ENCODE assay signal across 29 cellular contexts in genomic region chr14:31479026-31479425, GRCh38. TPM values are rescaled to one million over a fixed set of nuclear protein-coding genes. Genes with fewer than 3 reads are reported as not detected.
DNase-seq lines count a peak whose midpoint lies in the region; ATAC-seq, FAIRE-seq and TF ChIP-seq lines count a peak whose summit lies in the region.
"Had no signal": no experiment of that assay in that cellular context is flagged by ENCODE, and none has a peak within 500 bp of the region (broad histone marks: within the 10 kb centered on the region; RNA-seq: fewer than 3 reads in every experiment).

No MANE protein-coding gene starts in this region.

- intact Hi-C loops in kidney (cut with DNase I), result no loop called here

- H3K4me3 ChIP-seq in kidney (ENCODE audit: low read length in 2 of 2), result no peak overlapping the region
- H3K4me3 ChIP-seq: GM12878, GM23338, Peyer's patch, SJCRH30 had no signal

- H3K27ac Mint-ChIP-seq in brain, result peak overlapping the region; percentile 15 to 87 (median 30)
- H3K27ac Mint-ChIP-seq: CD4-positive, CD25-positive, alpha-beta regulatory T cell; GM23338 had no signal

- no peak for ATAC-seq in GM21390 (IDR thresholded peaks at IDR 0.05; ENCODE audit: unreplicated experiment)
- ATAC-seq: GM12878, GM23338 had no signal

- H3K36me3 Mint-ChIP-seq in brain, result peaks cover 2% of the 10 kb centered on the region

- TF ChIP-seq CTCF in brain (conservative IDR thresholded peaks at IDR 0.05) (no peak), kidney (IDR thresholded peaks at IDR 0.05; ENCODE audit: borderline replicate concordance, extremely low read depth, insufficient read depth) (no peak), RWPE1 (conservative IDR thresholded peaks at IDR 0.05; ENCODE audit: low read depth) (no peak)

- CTCF ChIA-PET in RWPE1 (lab: Yijun Ruan, JAX), result no interaction called here

- no peaks in the 10 kb centered on the region for H3K9me3 ChIP-seq in kidney (ENCODE audit: control insufficient read depth in 1 of 2, low read length in 2 of 2)
- H3K9me3 ChIP-seq: Peyer's patch, SJCRH30 had no signal

- peaks cover 34% of the 10 kb centered on the region for H3K4me1 Mint-ChIP-seq in brain
- H3K4me1 Mint-ChIP-seq: CD4-positive, CD25-positive, alpha-beta regulatory T cell; GM23338 had no signal

- no peaks in the 10 kb centered on the region for H3K27me3 Mint-ChIP-seq in brain

- H3K36me3 ChIP-seq in kidney (ENCODE audit: control insufficient read depth in 1 of 2, insufficient read depth in 2 of 2, low read length in 2 of 2), result no peaks in the 10 kb centered on the region
- H3K36me3 ChIP-seq: Peyer's patch, SJCRH30 had no signal

- H3K4me1 ChIP-seq in kidney (ENCODE audit: control insufficient read depth in 1 of 2, insufficient read depth in 1 of 2, low read depth in 1 of 2, low read length in 2 of 2), result no peaks in the 10 kb centered on the region
- H3K4me1 ChIP-seq: Peyer's patch had no signal

- FAIRE-seq in kidney (lab: Jason Lieb, UNC), result no peak
- FAIRE-seq: GM12878 had no signal

- no peak overlapping the region for H3K4me3 Mint-ChIP-seq in brain
- H3K4me3 Mint-ChIP-seq: GM23338 had no signal

- DNase-seq in H4 (ENCODE audit: low spot score) (peak; percentile 9), inferior parietal cortex (ENCODE audit: extremely low spot score) (peak; percentile 63), putamen (ENCODE audit: low spot score) (peak; percentile 72), kidney (no peak), RWPE1 (ENCODE audit: low spot score) (no peak), NCI-H146 (lab: John Stamatoyannopoulos, UW) (no peak)
- DNase-seq: CD4-positive, CD25-positive, alpha-beta regulatory T cell; COR-L47; DMS79 treated with DMSO at 0.1 percent for 48 hours; HCEC 1CT; KBM-7; MM.1S; NCI-H1048; NCI-H1436; NCI-H2029; NCI-H2171; NCI-H345; NCI-H524 treated with DMSO at 0.1 percent for 48 hours; Peyer's patch had no signal

- H3K9me3 Mint-ChIP-seq in brain, result peaks cover 0 to 3% (median 1%) of the 10 kb centered on the region in 5 experiments

- POLR2A ChIA-PET in RWPE1 (lab: Yijun Ruan, JAX; ENCODE audit: low non-redundant PET), result no interaction called here

- no peak overlapping the region for H3K9ac ChIP-seq in kidney (ENCODE audit: low read length in 2 of 2)

- H3K27ac ChIP-seq in kidney (ENCODE audit: low read depth in 2 of 2, low read length in 2 of 2) (no peak overlapping the region), RWPE1 (no peak overlapping the region)
- H3K27ac ChIP-seq: HL-60, Peyer's patch, SJCRH30 had no signal

RNA-seq across cellular contexts. Expression of gene GPR33, which starts 8.8 kb away (rescaled TPM):
- not detected in 2 replicates for total RNA-seq in H4 (2014; rRNA removed; shearing (Covaris generic))
- polyA plus RNA-seq in brain (ENCODE audit: insufficient read depth, low read depth, low replicate concordance) (not detected), kidney (ENCODE audit: insufficient read depth, low read depth, low replicate concordance) (not detected)
- not detected for total RNA-seq in kidney
- total RNA-seq: A673; CD4-positive, CD25-positive, alpha-beta regulatory T cell; GM12878; GM23338; HT-29; OCI-LY7; Peyer's patch; SJCRH30 had no signal
- polyA plus RNA-seq: BJ; CD4-positive, CD25-positive, alpha-beta regulatory T cell; GM12878; GM23338 had no signal

RNA-seq across cellular contexts. Expression of gene DTD2, which starts 21.7 kb away (rescaled TPM):
- total RNA-seq in H4 (2014; rRNA removed; shearing (Covaris generic)), result 41.0 and 43.1 TPM in 2 replicates
- polyA plus RNA-seq in brain (ENCODE audit: insufficient read depth, low read depth, low replicate concordance), result 7.6 TPM
- total RNA-seq in kidney, result 16.2 TPM
- 7.7 TPM for polyA plus RNA-seq in kidney (ENCODE audit: insufficient read depth, low read depth, low replicate concordance)

RNA-seq across cellular contexts. Expression of gene HEATR5A, which starts 58.7 kb away (rescaled TPM):
- total RNA-seq in H4 (2014; rRNA removed; shearing (Covaris generic)), result 20.1 and 32.9 TPM in 2 replicates
- polyA plus RNA-seq in brain (ENCODE audit: insufficient read depth, low read depth, low replicate concordance) (6.7 TPM), kidney (ENCODE audit: insufficient read depth, low read depth, low replicate concordance) (8.0 TPM)
- total RNA-seq in kidney, result 30.4 TPM

Comparison
In these comparisons a context has a peak if more than half of its experiments do, and no peak if none do; other contexts are left out.
1. DNase-seq: peak in H4 (single experiment), inferior parietal cortex (single experiment) and putamen (single experiment); none in kidney (single experiment), RWPE1 (single experiment) and NCI-H146 (single experiment).